In genomic region chr10:113562693-113563092, GRCh38 we compare ENCODE assay signal across 2 cellular contexts.
TF ChIP-seq lines count a peak whose summit lies in the region.

No MANE protein-coding gene starts in this region.

TF ChIP-seq in SK-N-SH, 30 proteins besides CTCF, POLR2A, EP300 and RAD21 (continued from another document):
- no peak for TF ChIP-seq IRF3 (IDR thresholded peaks at IDR 0.05; ENCODE audit: low read depth, low read length)
- no peak for TF ChIP-seq RFX5 (IDR thresholded peaks at IDR 0.05; ENCODE audit: low read length)
- TF ChIP-seq FOXJ3 (CRISPR knock-in tag; IDR thresholded peaks at IDR 0.05) = no peak
- TF ChIP-seq MXI1 (IDR thresholded peaks at IDR 0.05; ENCODE audit: low read depth, low read length) = no peak
- no peak for TF ChIP-seq SIN3A (IDR thresholded peaks at IDR 0.05; ENCODE audit: borderline replicate concordance, low read depth, low read length)
- no peak for TF ChIP-seq MAX (IDR thresholded peaks at IDR 0.05; ENCODE audit: low read depth)
- TF ChIP-seq ZBTB33 (IDR thresholded peaks at IDR 0.05; ENCODE audit: borderline replicate concordance, low read depth) = no peak

TF ChIP-seq in SK-N-SH treated with all-trans-retinoic acid at 6 μM for 48 hours, 23 proteins besides CTCF, POLR2A, EP300 and RAD21:
- no peak for TF ChIP-seq PATZ1 (CRISPR knock-in tag; IDR thresholded peaks at IDR 0.05; ENCODE audit: borderline replicate concordance)
- no peak for TF ChIP-seq ARNTL (CRISPR knock-in tag; IDR thresholded peaks at IDR 0.05; ENCODE audit: borderline replicate concordance, low read depth)
- TF ChIP-seq POU6F1 (CRISPR knock-in tag; IDR thresholded peaks at IDR 0.05; ENCODE audit: borderline replicate concordance, low read depth) = no peak
- TF ChIP-seq RARB (CRISPR knock-in tag; IDR thresholded peaks at IDR 0.05) = no peak
- TF ChIP-seq ZFP3 (CRISPR knock-in tag; IDR thresholded peaks at IDR 0.05) = no peak
